Comparison of ENCODE assay signal across 13 cellular contexts in the genomic region with DNA sequence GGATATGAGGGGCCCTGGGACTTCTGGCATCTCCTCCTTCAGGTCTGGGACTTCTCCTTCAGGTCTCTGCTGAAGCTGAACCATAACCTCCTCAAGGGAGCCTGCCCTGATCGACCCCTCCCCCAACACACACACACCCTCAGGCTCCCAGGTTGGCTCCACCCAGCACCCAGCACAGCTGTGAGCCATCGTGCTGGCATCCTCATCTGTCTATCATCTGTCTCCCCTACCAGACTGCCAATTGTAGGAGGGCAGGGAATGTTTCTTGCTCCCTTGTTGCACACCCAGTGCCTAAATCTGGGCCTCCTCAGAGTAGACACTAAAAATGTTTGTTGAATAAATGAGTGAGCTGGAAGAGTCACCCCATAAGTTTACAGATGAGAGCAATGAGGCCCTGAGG.
DNase-seq lines count a peak whose midpoint lies in the region; ATAC-seq, FAIRE-seq and TF ChIP-seq lines count a peak whose summit lies in the region.
"Had no signal": no experiment of that assay in that cellular context is flagged by ENCODE, and none has a peak within 500 bp of the region (broad histone marks: within the 10 kb centered on the region; RNA-seq: fewer than 3 reads in every experiment).

No MANE protein-coding gene starts in this region.

- H3K36me3 ChIP-seq in BLaER1 treated with 17β-estradiol and CSF1 and Interleukin-3, amounts not matched to agents 10 nM and 100 nM = peaks cover 41 to 93% (median 68%) of the 10 kb centered on the region in 11 experiments
- H3K36me3 ChIP-seq in Peyer's patch = peaks cover 0 to 79% (median 0%) of the 10 kb centered on the region in 3 donors
- peaks cover 48 to 100% (median 69%) of the 10 kb centered on the region in 3 donors for H3K36me3 ChIP-seq in esophagus squamous epithelium
- peaks cover 12 to 65% (median 38%) of the 10 kb centered on the region in 3 donors for H3K36me3 ChIP-seq in pancreas
- H3K36me3 ChIP-seq: cardiac muscle cell had no signal

- 15% methylated on average over 2 of the region's 2 CpGs; no CpG with 5 or more reads in 1 of the 2 donors for WGBS in esophagus squamous epithelium, 2 donors
- whole genome bisulfite sequencing in pancreas, 2 donors = 37 to 43% methylated on average over 2 of the region's 2 CpGs

- peaks cover 0 to 91% (median 0%) of the 10 kb centered on the region in 11 experiments; a peak in 7 of 22 replicates for H4K20me1 ChIP-seq in BLaER1 treated with 17β-estradiol and CSF1 and Interleukin-3, amounts not matched to agents 10 nM and 100 nM

- peaks cover 31 to 47% (median 39%) of the 10 kb centered on the region in 11 experiments for H3K9me3 ChIP-seq in BLaER1 treated with 17β-estradiol and CSF1 and Interleukin-3, amounts not matched to agents 10 nM and 100 nM (replicated peaks in 1 of 11)
- peaks cover 0 to 15% (median 0%) of the 10 kb centered on the region in 4 donors for H3K9me3 ChIP-seq in Peyer's patch
- H3K9me3 ChIP-seq in esophagus squamous epithelium = peaks cover 0 to 20% (median 10%) of the 10 kb centered on the region in 3 donors
- H3K9me3 ChIP-seq in pancreas = peaks cover 0 to 4% (median 0%) of the 10 kb centered on the region in 4 donors

- FAIRE-seq in pancreas (lab: Jason Lieb, UNC) = no peak
- FAIRE-seq: GM12878 had no signal

- peak overlapping the region in 4 of 11 experiments; percentile 18 to 65 (median 44); a peak in 4 of 22 replicates for H3K9ac ChIP-seq in BLaER1 treated with 17β-estradiol and CSF1 and Interleukin-3, amounts not matched to agents 10 nM and 100 nM

- H3K4me1 ChIP-seq in BLaER1 treated with 17β-estradiol and CSF1 and Interleukin-3, amounts not matched to agents 10 nM and 100 nM = peaks cover 38 to 70% (median 51%) of the 10 kb centered on the region in 10 experiments
- peaks cover 0 to 30% (median 5%) of the 10 kb centered on the region in 4 donors for H3K4me1 ChIP-seq in Peyer's patch
- peaks cover 29 to 83% (median 37%) of the 10 kb centered on the region in 3 donors for H3K4me1 ChIP-seq in esophagus squamous epithelium
- peaks cover 0 to 11% (median 0%) of the 10 kb centered on the region in 3 donors for H3K4me1 ChIP-seq in pancreas

- peak overlapping the region; percentile 14 to 100 (median 96); a peak in 14 of 22 replicates for H3K4me2 ChIP-seq in BLaER1 treated with 17β-estradiol and CSF1 and Interleukin-3, amounts not matched to agents 10 nM and 100 nM

- no peak for TF ChIP-seq POLR2A in Peyer's patch (IDR thresholded peaks at IDR 0.05)
- TF ChIP-seq POLR2A in esophagus squamous epithelium (IDR thresholded peaks at IDR 0.05) = no peak

- TF ChIP-seq CTCF in Peyer's patch (IDR thresholded peaks at IDR 0.05) (no peak), esophagus squamous epithelium (IDR thresholded peaks at IDR 0.05) (no peak), pancreas (IDR thresholded peaks at IDR 0.05) (no peak)

- H3K27me3 ChIP-seq in BLaER1 treated with 17β-estradiol and CSF1 and Interleukin-3, amounts not matched to agents 10 nM and 100 nM = no peaks in the 10 kb centered on the region
- no peaks in the 10 kb centered on the region for H3K27me3 ChIP-seq in Peyer's patch
- H3K27me3 ChIP-seq in esophagus squamous epithelium = no peaks in the 10 kb centered on the region
- no peaks in the 10 kb centered on the region for H3K27me3 ChIP-seq in pancreas
- H3K27me3 ChIP-seq: cardiac muscle cell had no signal

- peak overlapping the region in 1 of 10 experiments; percentile 21; a peak in 1 of 20 replicates for H3K4me3 ChIP-seq in BLaER1 treated with 17β-estradiol and CSF1 and Interleukin-3, amounts not matched to agents 10 nM and 100 nM
- H3K4me3 ChIP-seq in Peyer's patch (no peak overlapping the region), esophagus squamous epithelium (no peak overlapping the region), pancreas (no peak overlapping the region)
- H3K4me3 ChIP-seq: cardiac muscle cell, GM12878 had no signal

- DNase-seq in Peyer's patch (peak in 2 of 3 donors; percentile 68 to 74), esophagus squamous epithelium (lab: John Stamatoyannopoulos, UW) (no peak), pancreas (peak in 2 of 6 donors; percentile 26 to 28), AG20443 (ENCODE audit: low spot score) (no peak), MV-4-11 (lab: John Stamatoyannopoulos, UW) (no peak), NCI-H1417 treated with DMSO at 0.1 percent for 48 hours (lab: John Stamatoyannopoulos, UW) (no peak), GM19238 (ENCODE audit: insufficient read length, low spot score) (no peak)
- DNase-seq: naive thymus-derived CD8-positive, alpha-beta T cell; NCI-H2227 treated with DMSO at 0.1 percent for 48 hours had no signal

- intact Hi-C loops in esophagus squamous epithelium (cut with DNase I) = no loop called here
- intact Hi-C loops in pancreas (cut with DNase I) = loop anchor here in 1 of 3 donors (10.0 kb wide), 1 partner anchor 202 kb away; no protein-coding TSS in a partner anchor

- no peak for ATAC-seq in pancreas
- ATAC-seq: GM12878; naive thymus-derived CD8-positive, alpha-beta T cell; T-cell had no signal

- peak overlapping the region in 3 of 11 experiments; percentile 51 to 77 (median 63); a peak in 5 of 22 replicates for H3K27ac ChIP-seq in BLaER1 treated with 17β-estradiol and CSF1 and Interleukin-3, amounts not matched to agents 10 nM and 100 nM
- H3K27ac ChIP-seq in Peyer's patch (peak overlapping the region in 3 of 4 donors; percentile 47 to 82 (median 81)), esophagus squamous epithelium (peak overlapping the region; percentile 56 to 90 (median 78)), pancreas (peak overlapping the region; percentile 72 to 77 (median 74))

Comparison
In these comparisons a context has a peak if more than half of its experiments do, and no peak if none do; other contexts are left out.
1. DNase-seq: peak in Peyer's patch (2 of 3); none in esophagus squamous epithelium (single experiment), AG20443 (single experiment), MV-4-11 (single experiment), NCI-H1417 treated with DMSO at 0.1 percent for 48 hours (single experiment) and GM19238 (single experiment).